In genomic region chr3:184601576-184602405, GRCh38 we compare ENCODE assay signal across 14 cellular contexts. TPM values are rescaled to one million over a fixed set of nuclear protein-coding genes. Genes with fewer than 3 reads are reported as not detected.
A peak's percentile ranks its signal among the peaks of the same experiment; 100 is the strongest.
DNase-seq lines count a peak whose midpoint lies in the region; TF ChIP-seq lines count a peak whose summit lies in the region.
"Had no signal": no experiment of that assay in that cellular context is flagged by ENCODE, and none has a peak within 500 bp of the region (broad histone marks: within the 10 kb centered on the region; RNA-seq: fewer than 3 reads in every experiment).

No MANE protein-coding gene starts in this region.

- no peak overlapping the region for H3K27ac ChIP-seq in coronary artery
- H3K27ac ChIP-seq in mesendoderm (ENCODE audit: low read depth, low read length), result no peak overlapping the region
- H3K27ac ChIP-seq in suprapubic skin, result peak overlapping the region; percentile 86
- H3K27ac ChIP-seq: epithelial cell of prostate, spleen had no signal

- H4K5ac ChIP-seq in mesendoderm (ENCODE audit: low read length), result no peak overlapping the region

- peak overlapping the region; percentile 55 for H3K4me2 ChIP-seq in mesendoderm (ENCODE audit: low read length)

- TF ChIP-seq CTCF in coronary artery (IDR thresholded peaks at IDR 0.05) (no peak), suprapubic skin (IDR thresholded peaks at IDR 0.05) (no peak)

- H3K4me1 ChIP-seq in mesendoderm (ENCODE audit: control insufficient read depth, low read depth, low read length) (peaks cover 10% of the 10 kb centered on the region), suprapubic skin (peaks cover 69% of the 10 kb centered on the region)

- peak overlapping the region; percentile 64 for H3K9ac ChIP-seq in mesendoderm (ENCODE audit: low read length)

- peak overlapping the region; percentile 59 for H4K8ac ChIP-seq in mesendoderm (ENCODE audit: low read depth, low read length)

- peak overlapping the region; percentile 60 for H2BK15ac ChIP-seq in mesendoderm (replicated peaks; ENCODE audit: low read depth)

- peaks cover 25% of the 10 kb centered on the region for H3K4me1 Mint-ChIP-seq in activated naive CD4-positive, alpha-beta T cell treated with anti-CD3 and anti-CD28 coated beads, Interleukin-2, amount 50 U/mL, for 24 hours
- H3K4me1 Mint-ChIP-seq in activated naive CD4-positive, alpha-beta T cell treated with anti-CD3 and anti-CD28 coated beads for 36 hours (ENCODE audit: low read depth), result peaks cover 18% of the 10 kb centered on the region
- peaks cover 8% of the 10 kb centered on the region for H3K4me1 Mint-ChIP-seq in activated CD4-positive, alpha-beta T cell treated with anti-CD3 and anti-CD28 coated beads, Interleukin-2, amount 10 ng/mL, durations not matched to agents 7 days and 5 days

- WGBS in mesendoderm (ENCODE audit: extremely low coverage, insufficient coverage, low lambda C conversion rate), result no CpG with 5 or more reads among the region's 66 CpGs
- 10% methylated on average over 31 of the region's 66 CpGs for WGBS in suprapubic skin

- H3K9me3 ChIP-seq in suprapubic skin, result no peaks in the 10 kb centered on the region
- H3K9me3 ChIP-seq: spleen had no signal

- DNase-seq in activated naive CD4-positive, alpha-beta T cell treated with anti-CD3 and anti-CD28 coated beads for 36 hours, result no peak
- DNase-seq in coronary artery (ENCODE audit: low spot score), result no peak
- no peak for DNase-seq in mesendoderm
- no peak for DNase-seq in suprapubic skin (ENCODE audit: low spot score in 2 of 2)
- no peak for DNase-seq in activated CD4-positive, alpha-beta T cell treated with anti-CD3 and anti-CD28 coated beads, Interleukin-2, amount 10 ng/mL, durations not matched to agents 7 days and 5 days
- no peak for DNase-seq in ureter (ENCODE audit: low spot score)
- DNase-seq in H4 (ENCODE audit: low spot score), result no peak
- DNase-seq: activated CD8-positive, alpha-beta memory T cell treated with anti-CD3 and anti-CD28 coated beads, Interleukin-2, amount 50 U/mL, for 48 hours; hypothalamus; NCI-H1436 treated with DMSO at 0.1 percent for 48 hours; NCI-H748 treated with DMSO at 0.1 percent for 48 hours; spleen had no signal

- TF ChIP-seq POLR2A in suprapubic skin (IDR thresholded peaks at IDR 0.05), result no peak

- no peak overlapping the region for H2AK5ac ChIP-seq in mesendoderm (ENCODE audit: low read length)

- peak overlapping the region; percentile 29 for H2BK120ac ChIP-seq in mesendoderm (ENCODE audit: low read depth, low read length)

- H3K4ac ChIP-seq in mesendoderm (ENCODE audit: low read depth, low read length), result peak overlapping the region; percentile 81

- no peak for TF ChIP-seq EP300 in suprapubic skin (IDR thresholded peaks at IDR 0.05)

- H3K27me3 ChIP-seq in mesendoderm (ENCODE audit: insufficient read depth, low read length, poor library complexity), result no peaks in the 10 kb centered on the region
- peaks cover 11% of the 10 kb centered on the region for H3K27me3 ChIP-seq in suprapubic skin

- intact Hi-C loops in activated naive CD4-positive, alpha-beta T cell treated with anti-CD3 and anti-CD28 coated beads for 36 hours (cut with micrococcal nuclease), result no loop called here

- no peaks in the 10 kb centered on the region for H3K36me3 Mint-ChIP-seq in activated naive CD4-positive, alpha-beta T cell treated with anti-CD3 and anti-CD28 coated beads, Interleukin-2, amount 50 U/mL, for 24 hours
- no peaks in the 10 kb centered on the region for H3K36me3 Mint-ChIP-seq in activated naive CD4-positive, alpha-beta T cell treated with anti-CD3 and anti-CD28 coated beads for 36 hours (ENCODE audit: low read depth)
- H3K36me3 Mint-ChIP-seq in activated CD4-positive, alpha-beta T cell treated with anti-CD3 and anti-CD28 coated beads, Interleukin-2, amount 10 ng/mL, durations not matched to agents 7 days and 5 days (ENCODE audit: low read depth), result no peaks in the 10 kb centered on the region

- H3K27ac Mint-ChIP-seq in activated naive CD4-positive, alpha-beta T cell treated with anti-CD3 and anti-CD28 coated beads, Interleukin-2, amount 50 U/mL, for 24 hours, result no peak overlapping the region
- no peak overlapping the region for H3K27ac Mint-ChIP-seq in activated naive CD4-positive, alpha-beta T cell treated with anti-CD3 and anti-CD28 coated beads for 36 hours
- no peak overlapping the region for H3K27ac Mint-ChIP-seq in activated CD4-positive, alpha-beta T cell treated with anti-CD3 and anti-CD28 coated beads, Interleukin-2, amount 10 ng/mL, durations not matched to agents 7 days and 5 days

- peaks cover 34% of the 10 kb centered on the region for H3K27me3 Mint-ChIP-seq in activated naive CD4-positive, alpha-beta T cell treated with anti-CD3 and anti-CD28 coated beads, Interleukin-2, amount 50 U/mL, for 24 hours
- peaks cover 45% of the 10 kb centered on the region for H3K27me3 Mint-ChIP-seq in activated naive CD4-positive, alpha-beta T cell treated with anti-CD3 and anti-CD28 coated beads for 36 hours (ENCODE audit: low read depth)
- peaks cover 59% of the 10 kb centered on the region for H3K27me3 Mint-ChIP-seq in activated CD4-positive, alpha-beta T cell treated with anti-CD3 and anti-CD28 coated beads, Interleukin-2, amount 10 ng/mL, durations not matched to agents 7 days and 5 days

- peak overlapping the region; percentile 91 for H3K18ac ChIP-seq in mesendoderm (ENCODE audit: low read length)

- H3K4me3 ChIP-seq in coronary artery, result peak overlapping the region; percentile 55
- H3K4me3 ChIP-seq in mesendoderm (ENCODE audit: low read length), result no peak overlapping the region
- H3K4me3 ChIP-seq in suprapubic skin, result peak overlapping the region; percentile 41

- H3K79me2 ChIP-seq in mesendoderm (ENCODE audit: control insufficient read depth, insufficient read depth, low read length), result no peaks in the 10 kb centered on the region

- no peaks in the 10 kb centered on the region for H3K79me1 ChIP-seq in mesendoderm (ENCODE audit: low read length)

- peak overlapping the region; percentile 81 for H3K56ac ChIP-seq in mesendoderm (ENCODE audit: low read length)

- peak overlapping the region; percentile 90 for H3K23ac ChIP-seq in mesendoderm (ENCODE audit: low read length)

- POLR2A ChIA-PET in activated CD4-positive, alpha-beta T cell treated with anti-CD3 and anti-CD28 coated beads, Interleukin-2, amount 10 ng/mL, durations not matched to agents 7 days and 5 days (lab: Charles Lee), result no interaction called here

- CTCF ChIA-PET in activated naive CD4-positive, alpha-beta T cell treated with anti-CD3 and anti-CD28 coated beads for 36 hours (lab: Charles Lee), result interaction anchor here (0.6 to 2.0 kb wide), 3 partner anchors 41 to 125 kb away, joined by 3 to 5 read pairs (median 4); no protein-coding TSS in a partner anchor
- CTCF ChIA-PET in activated CD4-positive, alpha-beta T cell treated with anti-CD3 and anti-CD28 coated beads, Interleukin-2, amount 10 ng/mL, durations not matched to agents 7 days and 5 days (lab: Charles Lee), result no interaction called here

- peak overlapping the region; percentile 93 for H2BK5ac ChIP-seq in mesendoderm (ENCODE audit: low read length)

- peak overlapping the region; percentile 26 for H3K4me3 Mint-ChIP-seq in activated naive CD4-positive, alpha-beta T cell treated with anti-CD3 and anti-CD28 coated beads, Interleukin-2, amount 50 U/mL, for 24 hours
- H3K4me3 Mint-ChIP-seq in activated naive CD4-positive, alpha-beta T cell treated with anti-CD3 and anti-CD28 coated beads for 36 hours, result no peak overlapping the region
- no peak overlapping the region for H3K4me3 Mint-ChIP-seq in activated CD4-positive, alpha-beta T cell treated with anti-CD3 and anti-CD28 coated beads, Interleukin-2, amount 10 ng/mL, durations not matched to agents 7 days and 5 days

- H3K9me3 Mint-ChIP-seq in activated naive CD4-positive, alpha-beta T cell treated with anti-CD3 and anti-CD28 coated beads, Interleukin-2, amount 50 U/mL, for 24 hours, result no peaks in the 10 kb centered on the region
- no peaks in the 10 kb centered on the region for H3K9me3 Mint-ChIP-seq in activated naive CD4-positive, alpha-beta T cell treated with anti-CD3 and anti-CD28 coated beads for 36 hours
- H3K9me3 Mint-ChIP-seq in activated CD4-positive, alpha-beta T cell treated with anti-CD3 and anti-CD28 coated beads, Interleukin-2, amount 10 ng/mL, durations not matched to agents 7 days and 5 days, result no peaks in the 10 kb centered on the region

- H3K36me3 ChIP-seq in mesendoderm (ENCODE audit: control insufficient read depth, insufficient read depth, low read length) (no peaks in the 10 kb centered on the region), suprapubic skin (no peaks in the 10 kb centered on the region)
- H3K36me3 ChIP-seq: spleen had no signal

RNA-seq across cellular contexts. Expression of gene EPHB3, which starts 40.2 kb away (rescaled TPM):
- total RNA-seq in activated naive CD4-positive, alpha-beta T cell treated with anti-CD3 and anti-CD28 coated beads for 36 hours, result not detected
- 2.4 TPM for polyA plus RNA-seq in mesendoderm (2013, experiment 1 of 2)
- polyA plus RNA-seq in mesendoderm (2013, experiment 2 of 2), result 1.9 TPM
- total RNA-seq in suprapubic skin (100 to 1,000 TPM in 2 of 4 donors, 10 to 100 TPM in 2; 84.5 to 152 (median 108) TPM), ureter (4.9 TPM)
- total RNA-seq in activated CD4-positive, alpha-beta T cell treated with anti-CD3 and anti-CD28 coated beads, Interleukin-2, amount 10 ng/mL, durations not matched to agents 7 days and 5 days, result under 1 TPM; 0.12 to 0.22 TPM
- 1.0 and 2.0 TPM in 2 replicates for total RNA-seq in H4 (2014; rRNA removed; shearing (Covaris generic))

Comparison
In these comparisons a context has a peak if more than half of its experiments do, and no peak if none do; other contexts are left out.
1. RNA of gene EPHB3, which starts 40.2 kb away (total RNA-seq): 84.5 to 152 TPM in suprapubic skin; 4.9 TPM in ureter (single experiment), 1.0 to 2.0 TPM in H4, 0.12 to 0.22 TPM in activated CD4-positive, alpha-beta T cell treated with anti-CD3 and anti-CD28 coated beads, Interleukin-2, amount 10 ng/mL, durations not matched to agents 7 days and 5 days and not detected in activated naive CD4-positive, alpha-beta T cell treated with anti-CD3 and anti-CD28 coated beads for 36 hours; every median in the first group is over 10 times any median in the second.